Comparison of ENCODE assay signal across 8 cellular contexts in the genomic region with DNA sequence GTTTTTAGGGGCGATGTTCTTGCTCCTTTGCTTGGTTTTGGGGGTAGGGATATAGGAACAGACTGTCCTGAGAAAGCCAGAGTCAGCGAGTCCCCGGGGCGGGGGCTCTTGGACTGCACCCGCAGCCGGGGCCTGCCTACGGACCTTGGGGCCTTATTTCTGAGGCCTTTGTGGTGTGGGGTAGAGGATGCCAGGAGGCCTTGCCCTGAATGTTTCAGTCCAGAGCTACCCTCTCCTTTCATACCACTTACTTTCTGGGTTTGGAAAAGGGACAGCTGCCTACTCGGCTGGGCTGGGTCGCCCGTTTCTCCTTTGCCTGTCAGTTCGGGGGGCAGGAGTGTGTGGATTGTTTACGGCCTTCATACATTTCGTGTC. TPM values are rescaled to one million over a fixed set of nuclear protein-coding genes. Genes with fewer than 3 reads are reported as not detected.
DNase-seq lines count a peak whose midpoint lies in the region; ATAC-seq and TF ChIP-seq lines count a peak whose summit lies in the region.

No MANE protein-coding gene starts in this region.

- peak overlapping the region; percentile 98 for H3K9ac ChIP-seq in muscle layer of colon (ENCODE audit: low read length)

- DNase-seq in NCI-H82 (lab: John Stamatoyannopoulos, UW) (peak; percentile 41), NCI-H82 treated with DMSO at 0.1 percent for 48 hours (lab: John Stamatoyannopoulos, UW; ENCODE audit: unreplicated experiment) (no peak), PC-9 (no peak), dorsolateral prefrontal cortex (no peak), kidney tubule cell (ENCODE audit: low spot score) (no peak), NCI-H187 treated with DMSO at 0.1 percent for 48 hours (lab: John Stamatoyannopoulos, UW) (no peak)

- H3F3A ChIP-seq in PC-9 (ENCODE audit: insufficient read depth, low read depth) = peaks cover 35% of the 10 kb centered on the region; the same call in 1 of the 2 replicates

- peak; percentile 5 for ATAC-seq in HG02763 (IDR thresholded peaks at IDR 0.05; ENCODE audit: unreplicated experiment)

- POLR2A ChIA-PET in PC-9 (lab: Charles Lee; ENCODE audit: unreplicated experiment) = interaction anchor here (0.5 to 1.1 kb wide), 3 partner anchors 36 to 882 kb away, joined by 4 to 14 read pairs (median 6); no protein-coding TSS in a partner anchor

- H3K9me2 ChIP-seq in PC-9 (ENCODE audit: insufficient read depth) = no peaks in the 10 kb centered on the region

- peaks cover 27% of the 10 kb centered on the region for H4K20me1 ChIP-seq in PC-9 (ENCODE audit: insufficient read depth)

- TF ChIP-seq CTCF in PC-9 (conservative IDR thresholded peaks at IDR 0.05) (no peak), dorsolateral prefrontal cortex (IDR thresholded peaks at IDR 0.05 in 54 of 56, conservative IDR thresholded peaks at IDR 0.05 in 2 of 56; ENCODE audit: low read depth in 1 of 56, partially characterized antibody in 56 of 56) (no peak)

- peak overlapping the region; percentile 81 for H3K4me2 ChIP-seq in PC-9

- H3K79me2 ChIP-seq in PC-9 (ENCODE audit: low read depth) = peaks cover 75% of the 10 kb centered on the region

- H3K27me3 ChIP-seq in PC-9 (ENCODE audit: insufficient read depth, low read depth) (no peaks in the 10 kb centered on the region), dorsolateral prefrontal cortex (no peaks in the 10 kb centered on the region), muscle layer of colon (ENCODE audit: control insufficient read depth in 1 of 2, insufficient read depth in 2 of 2, low read length in 2 of 2) (no peaks in the 10 kb centered on the region)

- H3K27ac ChIP-seq in PC-9 (peak overlapping the region; percentile 70), dorsolateral prefrontal cortex (peak overlapping the region; percentile 52 to 98 (median 91)), muscle layer of colon (ENCODE audit: low read depth, low read length) (peak overlapping the region; percentile 83)

- CTCF ChIA-PET in PC-9 (lab: Charles Lee) = interaction anchor here (0.5 kb wide), 1 partner anchor 157 kb away, joined by 3 read pairs; no protein-coding TSS in a partner anchor

- peak overlapping the region; percentile 91 for H3K4me3 ChIP-seq in PC-9
- H3K4me3 ChIP-seq in dorsolateral prefrontal cortex = peak overlapping the region; percentile 66 to 100 (median 91)
- peak overlapping the region; percentile 66 to 95 for H3K4me3 ChIP-seq in muscle layer of colon (ENCODE audit: low read depth in 1 of 2, low read length in 2 of 2)

- H2AFZ ChIP-seq in PC-9 = peak overlapping the region; percentile 96

- H3K9me3 ChIP-seq in PC-9 (ENCODE audit: insufficient read depth, low read depth) = no peaks in the 10 kb centered on the region
- no peaks in the 10 kb centered on the region for H3K9me3 ChIP-seq in muscle layer of colon (ENCODE audit: low read length)

- H3K36me3 ChIP-seq in PC-9 (ENCODE audit: low read depth) (peaks cover 4% of the 10 kb centered on the region; the same call in 1 of the 2 replicates), muscle layer of colon (ENCODE audit: insufficient read depth, low read length) (no peaks in the 10 kb centered on the region)

- intact Hi-C loops in PC-9 (cut with micrococcal nuclease; ENCODE audit: unreplicated experiment) (loop anchor here (2.0 to 5.0 kb wide), 3 partner anchors 36 to 162 kb away; partner anchors contain the start of gene PTGR2), dorsolateral prefrontal cortex (cut with DNase I) (loop anchor here (2.0 to 5.0 kb wide), 4 partner anchors 35 to 175 kb away; partner anchors contain the start of genes COQ6 (in 2 of the 2), FAM161B (in 2 of the 2), PNMA1 (in 1 of the 2) and PTGR2 (in 1 of the 2))

- BruUV-seq in PC-9 (replicated peaks; lab: Mats Ljungman, UMichigan) = TSS peak; percentile 59

- H3K4me1 ChIP-seq in PC-9 (replicated peaks; ENCODE audit: insufficient read depth) (peaks cover 32% of the 10 kb centered on the region), muscle layer of colon (ENCODE audit: insufficient read depth, low read length) (peaks cover 30% of the 10 kb centered on the region)

RNA-seq across cellular contexts. Expression of gene ZNF410, which starts 0.4 kb away (rescaled TPM):
- 38.6 and 40.2 TPM in 2 replicates for total RNA-seq in PC-9 (2021)
- 10 to 100 TPM; 31.1 to 70.7 (median 43.5) TPM for total RNA-seq in dorsolateral prefrontal cortex

RNA-seq across cellular contexts. Expression of gene PTGR2, which starts 35.5 kb away (rescaled TPM):
- 19.5 and 21.8 TPM in 2 replicates for total RNA-seq in PC-9 (2021)
- 10 to 100 TPM in 119 of 120 experiments, 1 to 10 TPM in 1; 9.4 to 45.6 (median 18.8) TPM for total RNA-seq in dorsolateral prefrontal cortex
